ENCODE assay signal across 16 cellular contexts in genomic region chr16:86800914-86801313, GRCh38.
DNase-seq lines count a peak whose midpoint lies in the region; ATAC-seq and TF ChIP-seq lines count a peak whose summit lies in the region.
"Had no signal": no experiment of that assay in that cellular context is flagged by ENCODE, and none has a peak within 500 bp of the region (broad histone marks: within the 10 kb centered on the region; RNA-seq: fewer than 3 reads in every experiment).

No MANE protein-coding gene starts in this region.

- ATAC-seq in WTC11 (peak; percentile 64), lower lobe of right lung (no peak), left cardiac atrium (no peak), HG03135 (IDR thresholded peaks at IDR 0.05; ENCODE audit: unreplicated experiment) (no peak)

- H3K9me3 Mint-ChIP-seq in WTC11: peaks cover 5% of the 10 kb centered on the region
- H3K9me3 Mint-ChIP-seq: CD4-positive, alpha-beta T cell had no signal

- H3K36me3 Mint-ChIP-seq in WTC11: no peaks in the 10 kb centered on the region

- H3K27ac ChIP-seq in lower lobe of right lung: no peak overlapping the region
- H3K27ac ChIP-seq: HL-60 had no signal

- no peaks in the 10 kb centered on the region for H3K4me1 ChIP-seq in lower lobe of right lung
- H3K4me1 ChIP-seq: HAP-1 had no signal

- no peaks in the 10 kb centered on the region for H3K36me3 ChIP-seq in lower lobe of right lung
- H3K36me3 ChIP-seq: HAP-1 had no signal

- H3K4me1 Mint-ChIP-seq in WTC11: peaks cover 16% of the 10 kb centered on the region
- H3K4me1 Mint-ChIP-seq: B cell had no signal

- POLR2A ChIA-PET in WTC11 (lab: Charles Lee): no interaction called here

- intact Hi-C loops in lower lobe of right lung (cut with DNase I) (no loop called here), left cardiac atrium (cut with DNase I) (no loop called here)

- DNase-seq in ELF-1 (ENCODE audit: low read depth, low spot score) (peak; percentile 77), WTC11 (ENCODE audit: low spot score) (peak; percentile 23), islet precursor cell (peak; percentile 54), lower lobe of right lung (no peak), left cardiac atrium (no peak), NCI-H2029 treated with DMSO at 0.1 percent for 48 hours (lab: John Stamatoyannopoulos, UW) (no peak)
- DNase-seq: C1 segment of cervical spinal cord; Calu3; CD4-positive, alpha-beta T cell; DMS 273 treated with DMSO at 0.1 percent for 48 hours; GOT3; HFFc6 had no signal

- TF ChIP-seq CTCF in WTC11 (IDR thresholded peaks at IDR 0.05): no peak
- no peak for TF ChIP-seq CTCF in lower lobe of right lung (IDR thresholded peaks at IDR 0.05)

- peaks cover 39% of the 10 kb centered on the region for H3K27me3 ChIP-seq in lower lobe of right lung (ENCODE audit: low read depth)

- H3K27me3 Mint-ChIP-seq in WTC11 (ENCODE audit: low read depth): peaks cover 3% of the 10 kb centered on the region; the same call in 1 of the 2 replicates

- H3K9me3 ChIP-seq in lower lobe of right lung: no peaks in the 10 kb centered on the region
- H3K9me3 ChIP-seq: HAP-1 had no signal

- no peak overlapping the region for H3K4me3 ChIP-seq in lower lobe of right lung
- H3K4me3 ChIP-seq: HAP-1 had no signal

- CTCF ChIA-PET in WTC11 (lab: Charles Lee): interaction anchor here (0.6 to 1.2 kb wide), 3 partner anchors 18 to 755 kb away, joined by 3 to 6 read pairs (median 3); no protein-coding TSS in a partner anchor

- no peak overlapping the region for H3K4me3 Mint-ChIP-seq in WTC11
- H3K4me3 Mint-ChIP-seq: B cell; CD4-positive, alpha-beta T cell; HFFc6 had no signal

- H3K27ac Mint-ChIP-seq in WTC11: no peak overlapping the region
- H3K27ac Mint-ChIP-seq: B cell; CD4-positive, alpha-beta T cell; HFFc6 had no signal

TF ChIP-seq in WTC11, 78 proteins besides CTCF, POLR2A, EP300 and RAD21:
- no peak for TF ChIP-seq NFE2L1 (CRISPR knock-in tag; IDR thresholded peaks at IDR 0.05)
- TF ChIP-seq ZNF423 (CRISPR knock-in tag; IDR thresholded peaks at IDR 0.05): 0 out of 2 replicates have a peak, but pooled peaks have one; percentile 13
TF ChIP-seq in WTC11: peak in this region for 1.

Comparison
In these comparisons a context has a peak if more than half of its experiments do, and no peak if none do; other contexts are left out.
1. DNase-seq: peak in ELF-1 (single experiment), WTC11 (single experiment) and islet precursor cell (single experiment); none in lower lobe of right lung (single experiment), left cardiac atrium (single experiment) and NCI-H2029 treated with DMSO at 0.1 percent for 48 hours (single experiment).